In the genomic region with DNA sequence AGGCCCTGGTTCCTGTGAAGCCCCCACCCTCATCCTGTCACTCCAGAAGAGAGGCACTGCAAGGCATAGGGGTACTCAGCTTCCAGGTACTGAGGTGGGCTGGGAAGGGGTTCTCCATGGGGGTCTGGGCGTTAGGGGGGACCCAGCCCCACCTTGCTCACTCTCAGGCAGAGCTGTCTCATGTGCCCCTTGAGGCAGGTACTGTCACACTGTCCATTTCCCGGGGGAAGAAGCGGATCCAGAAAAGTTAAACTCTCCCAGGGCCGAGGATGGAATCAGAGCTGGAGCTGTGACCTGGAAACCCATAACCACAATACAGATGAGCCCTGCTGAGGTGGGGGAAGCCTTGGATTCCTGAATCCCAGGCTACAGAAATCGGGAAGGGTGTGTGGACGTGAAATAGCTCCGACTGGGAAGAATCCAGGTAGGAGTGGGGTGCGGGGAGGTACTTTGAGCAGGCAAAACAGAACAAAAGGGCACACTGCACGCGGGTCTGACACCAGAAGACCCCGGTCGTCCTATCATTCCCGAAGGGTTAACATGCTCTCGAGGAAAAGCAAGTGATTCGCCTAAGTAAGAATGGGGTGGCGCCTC, we compare ENCODE assay signal across 8 cellular contexts. TPM values are rescaled to one million over a fixed set of nuclear protein-coding genes. Genes with fewer than 3 reads are reported as not detected.
DNase-seq lines count a peak whose midpoint lies in the region; ATAC-seq and TF ChIP-seq lines count a peak whose summit lies in the region.

No MANE protein-coding gene starts in this region.

- peak overlapping the region; percentile 83 for H3K4me3 ChIP-seq in kidney epithelial cell (ENCODE audit: low read depth, low read length)
- H3K4me3 ChIP-seq in thymus (ENCODE audit: low read length) = peak overlapping the region; percentile 81

- H3K27me3 Mint-ChIP-seq in activated naive CD8-positive, alpha-beta T cell treated with anti-CD3 and anti-CD28 coated beads, Interleukin-2, amount 10 ng/mL, durations not matched to agents 7 days and 5 days = no peaks in the 10 kb centered on the region

- H3K27me3 ChIP-seq in kidney epithelial cell (ENCODE audit: control insufficient read depth, insufficient read depth, low read length) (no peaks in the 10 kb centered on the region), thymus (ENCODE audit: control insufficient read depth, insufficient read depth) (no peaks in the 10 kb centered on the region)

- peak; percentile 16 for DNase-seq in activated CD8-positive, alpha-beta memory T cell treated with anti-CD3 and anti-CD28 coated beads, Interleukin-2, amount 50 U/mL, for 4 hours
- DNase-seq in activated CD8-positive, alpha-beta memory T cell treated with anti-CD3 and anti-CD28 coated beads for 24 hours = no peak
- no peak for DNase-seq in activated naive CD8-positive, alpha-beta T cell treated with anti-CD3 and anti-CD28 coated beads, Interleukin-2, amount 10 ng/mL, durations not matched to agents 7 days and 5 days
- DNase-seq in kidney epithelial cell (ENCODE audit: low read depth) = no peak
- DNase-seq in NCI-H2107 treated with DMSO at 0.1 percent for 48 hours (lab: John Stamatoyannopoulos, UW; ENCODE audit: unreplicated experiment) = no peak
- DNase-seq in left lobe of liver (ENCODE audit: low spot score) = no peak
- DNase-seq in stimulated activated CD4-positive, alpha-beta T cell treated with anti-CD3 and anti-CD28 coated beads, Interleukin-12 subunit alpha, Interleukin-12 subunit beta, amount 100 ng/mL, for 4 hours = no peak

- POLR2A ChIA-PET in activated naive CD8-positive, alpha-beta T cell treated with anti-CD3 and anti-CD28 coated beads, Interleukin-2, amount 10 ng/mL, durations not matched to agents 7 days and 5 days (lab: Charles Lee) = interaction anchor here (0.5 to 2.4 kb wide), 14 partner anchors 10 to 555 kb away, joined by 3 to 48 read pairs (median 7); a partner anchor contains a TSS

- ATAC-seq in activated naive CD8-positive, alpha-beta T cell treated with anti-CD3 and anti-CD28 coated beads, Interleukin-2, amount 10 ng/mL, durations not matched to agents 7 days and 5 days (ENCODE audit: low read depth) = no peak
- no peak for ATAC-seq in left lobe of liver

- peaks cover 4% of the 10 kb centered on the region for H3K36me3 ChIP-seq in kidney epithelial cell (ENCODE audit: control insufficient read depth, insufficient read depth, low read length)
- H3K36me3 ChIP-seq in thymus (ENCODE audit: control insufficient read depth, insufficient read depth) = peaks cover 62% of the 10 kb centered on the region

- H3K4me1 Mint-ChIP-seq in activated naive CD8-positive, alpha-beta T cell treated with anti-CD3 and anti-CD28 coated beads, Interleukin-2, amount 10 ng/mL, durations not matched to agents 7 days and 5 days = peaks cover 11% of the 10 kb centered on the region

- peaks cover 14% of the 10 kb centered on the region for H3K4me1 ChIP-seq in thymus (ENCODE audit: control insufficient read depth, insufficient read depth, low read length)

- H3K27ac Mint-ChIP-seq in activated naive CD8-positive, alpha-beta T cell treated with anti-CD3 and anti-CD28 coated beads, Interleukin-2, amount 10 ng/mL, durations not matched to agents 7 days and 5 days = peak overlapping the region; percentile 99

- H3K27ac ChIP-seq in thymus (ENCODE audit: low read depth) = peak overlapping the region; percentile 95

- 38% methylated on average over 16 of the region's 16 CpGs for WGBS in thymus

- H3K9me3 Mint-ChIP-seq in activated naive CD8-positive, alpha-beta T cell treated with anti-CD3 and anti-CD28 coated beads, Interleukin-2, amount 10 ng/mL, durations not matched to agents 7 days and 5 days = no peaks in the 10 kb centered on the region

- TF ChIP-seq CTCF in kidney epithelial cell (IDR thresholded peaks at IDR 0.05; ENCODE audit: insufficient read depth, low read length, poor library complexity, severe bottlenecking) = no peak

- H3K9me3 ChIP-seq in thymus (ENCODE audit: control insufficient read depth) = peaks cover 1% of the 10 kb centered on the region

- H3K4me3 Mint-ChIP-seq in activated naive CD8-positive, alpha-beta T cell treated with anti-CD3 and anti-CD28 coated beads, Interleukin-2, amount 10 ng/mL, durations not matched to agents 7 days and 5 days = peak overlapping the region; percentile 90

- peaks cover 25% of the 10 kb centered on the region for H3K36me3 Mint-ChIP-seq in activated naive CD8-positive, alpha-beta T cell treated with anti-CD3 and anti-CD28 coated beads, Interleukin-2, amount 10 ng/mL, durations not matched to agents 7 days and 5 days

RNA-seq across cellular contexts. Expression of a gene that starts 0.5 kb away (rescaled TPM):
- 10 to 100 TPM; 30.1 to 31.8 TPM for total RNA-seq in activated naive CD8-positive, alpha-beta T cell treated with anti-CD3 and anti-CD28 coated beads, Interleukin-2, amount 10 ng/mL, durations not matched to agents 7 days and 5 days
- 14.9 and 17.0 TPM in 2 replicates for total RNA-seq in kidney epithelial cell
- polyA plus RNA-seq in thymus = 52.9 TPM
- total RNA-seq in left lobe of liver = 19.9 TPM

RNA-seq across cellular contexts. Expression of a gene that starts 11.4 kb away (rescaled TPM):
- total RNA-seq in activated naive CD8-positive, alpha-beta T cell treated with anti-CD3 and anti-CD28 coated beads, Interleukin-2, amount 10 ng/mL, durations not matched to agents 7 days and 5 days = 10 to 100 TPM; 31.8 to 39.0 TPM
- total RNA-seq in kidney epithelial cell (6.8 and 7.1 TPM in 2 replicates), left lobe of liver (63.0 TPM)
- 24.8 TPM for polyA plus RNA-seq in thymus

RNA-seq across cellular contexts. Expression of a gene that starts 31.1 kb away (rescaled TPM):
- total RNA-seq in activated naive CD8-positive, alpha-beta T cell treated with anti-CD3 and anti-CD28 coated beads, Interleukin-2, amount 10 ng/mL, durations not matched to agents 7 days and 5 days = 1 to 10 TPM; 2.3 to 3.0 TPM
- total RNA-seq in kidney epithelial cell = 89.4 and 107 TPM in 2 replicates
- 15.0 TPM for polyA plus RNA-seq in thymus
- 126 TPM for total RNA-seq in left lobe of liver

RNA-seq across cellular contexts. Expression of a gene that starts 49.9 kb away (rescaled TPM):
- total RNA-seq in activated naive CD8-positive, alpha-beta T cell treated with anti-CD3 and anti-CD28 coated beads, Interleukin-2, amount 10 ng/mL, durations not matched to agents 7 days and 5 days = not detected
- total RNA-seq in kidney epithelial cell (0.27 and 0.29 TPM in 2 replicates), left lobe of liver (1.6 TPM)
- 4.4 TPM for polyA plus RNA-seq in thymus

RNA-seq across cellular contexts. Expression of a gene that starts 52.6 kb away (rescaled TPM):
- 100 to 1,000 TPM; 104 to 112 TPM for total RNA-seq in activated naive CD8-positive, alpha-beta T cell treated with anti-CD3 and anti-CD28 coated beads, Interleukin-2, amount 10 ng/mL, durations not matched to agents 7 days and 5 days
- total RNA-seq in kidney epithelial cell = 78.4 and 101 TPM in 2 replicates
- 94.4 TPM for polyA plus RNA-seq in thymus
- total RNA-seq in left lobe of liver = 41.0 TPM

Comparison
In these comparisons a context has a peak if more than half of its experiments do, and no peak if none do; other contexts are left out.
1. RNA of a gene that starts 31.1 kb away (total RNA-seq): 126 TPM in left lobe of liver (single experiment) and 89.4 to 107 TPM in kidney epithelial cell; 2.3 to 3.0 TPM in activated naive CD8-positive, alpha-beta T cell treated with anti-CD3 and anti-CD28 coated beads, Interleukin-2, amount 10 ng/mL, durations not matched to agents 7 days and 5 days; every median in the first group is over 10 times any median in the second.